5 cellular contexts compared by ENCODE assay signal in the genomic region with DNA sequence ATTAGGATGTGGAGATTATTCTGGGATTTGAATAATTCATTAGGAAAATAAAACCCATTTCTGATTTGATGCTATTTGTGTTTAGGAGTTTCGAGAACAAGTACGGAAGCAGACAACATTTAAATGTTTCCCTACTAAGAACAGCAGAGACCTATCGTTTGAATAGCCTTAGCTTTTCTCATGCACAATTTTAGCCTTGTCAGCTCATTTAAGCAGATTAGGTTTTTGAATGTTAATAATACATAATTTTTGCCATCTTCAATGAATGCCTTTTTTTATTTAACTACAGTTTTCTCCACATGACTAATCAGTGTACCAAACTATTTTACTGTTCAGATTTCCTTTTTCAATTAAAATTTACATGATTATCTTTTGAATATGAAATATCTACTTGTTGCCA.
A peak's percentile ranks its signal among the peaks of the same experiment; 100 is the strongest.
TF ChIP-seq lines count a peak whose summit lies in the region.

No MANE protein-coding gene starts in this region.

TF ChIP-seq in HepG2, 621 proteins besides CTCF, POLR2A, EP300 and RAD21:
- TF ChIP-seq ZNF253 (CRISPR knock-in tag; IDR thresholded peaks at IDR 0.05; ENCODE audit: borderline replicate concordance) (no peak), MAFF (IDR thresholded peaks at IDR 0.05; ENCODE audit: low read depth, low read length) (peak; percentile 67), RAD51 (IDR thresholded peaks at IDR 0.05; ENCODE audit: borderline replicate concordance) (no peak), ZBTB38 (CRISPR knock-in tag; IDR thresholded peaks at IDR 0.05) (no peak), MAFK (conservative IDR thresholded peaks at IDR 0.05 in 1 of 2, IDR thresholded peaks at IDR 0.05 in 1 of 2; ENCODE audit: low read length in 2 of 2) (peak; percentile 44 to 86; a peak in 3 of 4 replicates), ZNF891 (CRISPR knock-in tag; IDR thresholded peaks at IDR 0.05) (no peak)

TF ChIP-seq in A549, 52 proteins besides CTCF, POLR2A, EP300 and RAD21:
- TF ChIP-seq MAFK (IDR thresholded peaks at IDR 0.05; ENCODE audit: partially characterized antibody) (peak; percentile 47), RCOR1 (IDR thresholded peaks at IDR 0.05; ENCODE audit: low read depth, low read length) (no peak)

TF ChIP-seq in IMR-90, 13 proteins besides CTCF, POLR2A, EP300 and RAD21:
- TF ChIP-seq MAFK (IDR thresholded peaks at IDR 0.05; ENCODE audit: low read depth, low read length) = peak; percentile 79
- TF ChIP-seq MAZ (IDR thresholded peaks at IDR 0.05; ENCODE audit: borderline replicate concordance, low read depth, low read length) = no peak

TF ChIP-seq in K562, 482 proteins besides CTCF, POLR2A, EP300 and RAD21:
- TF ChIP-seq ZNF165 (CRISPR knock-in tag; IDR thresholded peaks at IDR 0.05; ENCODE audit: borderline replicate concordance) (no peak), POLR2AphosphoS2 (IDR thresholded peaks at IDR 0.05; ENCODE audit: low read length) (no peak), KDM5B (IDR thresholded peaks at IDR 0.05; ENCODE audit: insufficient replicate concordance, low read depth, low read length) (no peak), U2AF1 (optimal IDR thresholded peaks at IDR 0.05; ENCODE audit: low read depth, low read length) (no peak), C11orf30 (IDR thresholded peaks at IDR 0.05; ENCODE audit: low read depth) (peak; percentile 21; the same call in 1 of the 2 replicates), SRSF1 (IDR thresholded peaks at IDR 0.05; ENCODE audit: low read depth, low read length) (no peak), NCOA6 (IDR thresholded peaks at IDR 0.05) (no peak), NFIC (IDR thresholded peaks at IDR 0.05) (no peak), MEF2A (IDR thresholded peaks at IDR 0.05; ENCODE audit: control insufficient read depth, low read depth, low read length) (no peak), MAFF (IDR thresholded peaks at IDR 0.05; ENCODE audit: low read length) (peak; percentile 41), ZNF316 (IDR thresholded peaks at IDR 0.05) (peak; percentile 44; the same call in 1 of the 2 replicates), CC2D1A (IDR thresholded peaks at IDR 0.05) (no peak), MAFG (tag; conservative IDR thresholded peaks at IDR 0.05) (peak; percentile 20; the same call in 1 of the 2 replicates), MAFK (IDR thresholded peaks at IDR 0.05; ENCODE audit: low read length) (peak; percentile 44)
- TF ChIP-seq, protein P1, sequence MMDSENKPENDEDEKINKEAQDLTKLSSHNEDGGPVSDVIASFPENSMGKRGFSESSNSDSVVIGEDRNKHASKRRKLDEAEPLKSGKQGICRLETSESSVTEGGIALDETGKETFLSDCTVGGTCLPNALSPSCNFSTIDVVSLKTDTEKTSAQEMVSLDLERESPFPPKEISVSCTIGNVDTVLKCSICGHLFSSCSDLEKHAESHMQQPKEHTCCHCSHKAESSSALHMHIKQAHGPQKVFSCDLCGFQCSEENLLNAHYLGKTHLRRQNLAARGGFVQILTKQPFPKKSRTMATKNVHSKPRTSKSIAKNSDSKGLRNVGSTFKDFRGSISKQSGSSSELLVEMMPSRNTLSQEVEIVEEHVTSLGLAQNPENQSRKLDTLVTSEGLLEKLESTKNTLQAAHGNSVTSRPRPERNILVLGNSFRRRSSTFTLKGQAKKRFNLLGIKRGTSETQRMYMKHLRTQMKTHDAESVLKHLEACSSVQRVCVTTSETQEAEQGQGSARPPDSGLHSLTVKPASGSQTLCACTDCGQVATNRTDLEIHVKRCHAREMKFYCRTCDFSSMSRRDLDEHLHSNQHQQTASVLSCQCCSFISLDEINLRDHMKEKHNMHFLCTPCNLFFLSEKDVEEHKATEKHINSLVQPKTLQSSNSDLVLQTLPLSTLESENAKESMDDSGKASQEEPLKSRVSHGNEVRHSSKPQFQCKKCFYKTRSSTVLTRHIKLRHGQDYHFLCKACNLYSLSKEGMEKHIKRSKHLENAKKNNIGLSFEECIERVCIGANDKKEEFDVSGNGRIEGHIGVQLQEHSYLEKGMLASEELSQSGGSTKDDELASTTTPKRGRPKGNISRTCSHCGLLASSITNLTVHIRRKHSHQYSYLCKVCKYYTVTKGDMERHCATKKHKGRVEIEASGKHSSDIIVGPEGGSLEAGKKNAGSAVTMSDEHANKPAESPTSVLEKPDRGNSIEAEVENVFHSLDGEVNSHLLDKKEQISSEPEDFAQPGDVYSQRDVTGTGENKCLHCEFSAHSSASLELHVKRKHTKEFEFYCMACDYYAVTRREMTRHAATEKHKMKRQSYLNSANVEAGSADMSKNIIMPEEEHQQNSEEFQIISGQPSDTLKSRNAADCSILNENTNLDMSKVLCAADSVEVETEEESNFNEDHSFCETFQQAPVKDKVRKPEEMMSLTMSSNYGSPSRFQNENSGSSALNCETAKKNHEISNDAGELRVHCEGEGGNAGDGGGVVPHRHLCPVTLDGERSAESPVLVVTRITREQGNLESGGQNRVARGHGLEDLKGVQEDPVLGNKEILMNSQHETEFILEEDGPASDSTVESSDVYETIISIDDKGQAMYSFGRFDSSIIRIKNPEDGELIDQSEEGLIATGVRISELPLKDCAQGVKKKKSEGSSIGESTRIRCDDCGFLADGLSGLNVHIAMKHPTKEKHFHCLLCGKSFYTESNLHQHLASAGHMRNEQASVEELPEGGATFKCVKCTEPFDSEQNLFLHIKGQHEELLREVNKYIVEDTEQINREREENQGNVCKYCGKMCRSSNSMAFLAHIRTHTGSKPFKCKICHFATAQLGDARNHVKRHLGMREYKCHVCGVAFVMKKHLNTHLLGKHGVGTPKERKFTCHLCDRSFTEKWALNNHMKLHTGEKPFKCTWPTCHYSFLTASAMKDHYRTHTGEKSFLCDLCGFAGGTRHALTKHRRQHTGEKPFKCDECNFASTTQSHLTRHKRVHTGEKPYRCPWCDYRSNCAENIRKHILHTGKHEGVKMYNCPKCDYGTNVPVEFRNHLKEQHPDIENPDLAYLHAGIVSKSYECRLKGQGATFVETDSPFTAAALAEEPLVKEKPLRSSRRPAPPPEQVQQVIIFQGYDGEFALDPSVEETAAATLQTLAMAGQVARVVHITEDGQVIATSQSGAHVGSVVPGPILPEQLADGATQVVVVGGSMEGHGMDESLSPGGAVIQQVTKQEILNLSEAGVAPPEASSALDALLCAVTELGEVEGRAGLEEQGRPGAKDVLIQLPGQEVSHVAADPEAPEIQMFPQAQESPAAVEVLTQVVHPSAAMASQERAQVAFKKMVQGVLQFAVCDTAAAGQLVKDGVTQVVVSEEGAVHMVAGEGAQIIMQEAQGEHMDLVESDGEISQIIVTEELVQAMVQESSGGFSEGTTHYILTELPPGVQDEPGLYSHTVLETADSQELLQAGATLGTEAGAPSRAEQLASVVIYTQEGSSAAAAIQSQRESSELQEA (IDR thresholded peaks at IDR 0.05; ENCODE audit: low read depth) = no peak

TF ChIP-seq in HEK293T, 16 proteins besides CTCF, POLR2A, EP300 and RAD21:
- no peak for TF ChIP-seq LEF1 (IDR thresholded peaks at IDR 0.05; ENCODE audit: borderline replicate concordance)
- TF ChIP-seq TARDBP (IDR thresholded peaks at IDR 0.05) = no peak
- TF ChIP-seq ARNT (IDR thresholded peaks at IDR 0.05) = no peak
- TF ChIP-seq, protein P2, sequence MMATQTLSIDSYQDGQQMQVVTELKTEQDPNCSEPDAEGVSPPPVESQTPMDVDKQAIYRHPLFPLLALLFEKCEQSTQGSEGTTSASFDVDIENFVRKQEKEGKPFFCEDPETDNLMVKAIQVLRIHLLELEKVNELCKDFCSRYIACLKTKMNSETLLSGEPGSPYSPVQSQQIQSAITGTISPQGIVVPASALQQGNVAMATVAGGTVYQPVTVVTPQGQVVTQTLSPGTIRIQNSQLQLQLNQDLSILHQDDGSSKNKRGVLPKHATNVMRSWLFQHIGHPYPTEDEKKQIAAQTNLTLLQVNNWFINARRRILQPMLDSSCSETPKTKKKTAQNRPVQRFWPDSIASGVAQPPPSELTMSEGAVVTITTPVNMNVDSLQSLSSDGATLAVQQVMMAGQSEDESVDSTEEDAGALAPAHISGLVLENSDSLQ (IDR thresholded peaks at IDR 0.05) = no peak
- no peak for TF ChIP-seq FOXM1 (IDR thresholded peaks at IDR 0.05; ENCODE audit: borderline replicate concordance)
- TF ChIP-seq FOXA1 (IDR thresholded peaks at IDR 0.05) = no peak
- no peak for TF ChIP-seq CTBP1 (IDR thresholded peaks at IDR 0.05; ENCODE audit: borderline replicate concordance)
- no peak for TF ChIP-seq NFRKB (IDR thresholded peaks at IDR 0.05)
- TF ChIP-seq SUZ12 (IDR thresholded peaks at IDR 0.05) = no peak
- TF ChIP-seq HDGF (IDR thresholded peaks at IDR 0.05; ENCODE audit: borderline replicate concordance) = no peak
